ENCODE assay signal across 7 cellular contexts in the genomic region with DNA sequence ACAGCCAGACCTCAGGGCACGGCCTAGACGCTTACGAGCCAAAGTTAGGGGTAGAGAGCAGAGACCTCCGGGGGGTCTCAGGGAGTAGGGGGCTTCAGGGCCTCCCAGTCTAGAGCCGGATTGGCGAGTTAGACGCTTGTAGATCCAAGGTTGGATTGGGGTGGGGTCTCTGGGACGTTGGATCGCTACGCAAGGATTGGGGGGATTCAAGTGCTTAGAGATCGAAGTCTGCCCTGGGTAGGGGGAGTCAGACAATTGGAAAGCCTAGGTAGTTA. TPM values are rescaled to one million over a fixed set of nuclear protein-coding genes. Genes with fewer than 3 reads are reported as not detected.
DNase-seq lines count a peak whose midpoint lies in the region; ATAC-seq, FAIRE-seq and TF ChIP-seq lines count a peak whose summit lies in the region.

No MANE protein-coding gene starts in this region.

- peak overlapping the region; percentile 100 for H4K8ac ChIP-seq in trophoblast cell (ENCODE audit: low read depth, low read length)

- no CpG with 5 or more reads among the region's 11 CpGs for WGBS in trophoblast cell (ENCODE audit: extremely low coverage, insufficient coverage, insufficient read length)

- no peak for FAIRE-seq in HTR-8/SVneo (lab: Jason Lieb, UNC)

- H2AFZ ChIP-seq in trophoblast cell (ENCODE audit: insufficient read depth, low read length, poor library complexity) = peak overlapping the region; percentile 94

- H4K91ac ChIP-seq in trophoblast cell (ENCODE audit: low read depth, low read length) = peak overlapping the region; percentile 94

- DNase-seq in HTR-8/SVneo (ENCODE audit: insufficient read length, low spot score) = peak; percentile 86
- DNase-seq in SK-N-DZ (ENCODE audit: low spot score) = peak; percentile 96
- no peak for DNase-seq in fibroblast of pulmonary artery (ENCODE audit: low read depth)
- no peak for DNase-seq in trophoblast cell
- DNase-seq in cerebellum (ENCODE audit: low spot score) = no peak
- no peak for DNase-seq in SKM-1 (lab: John Stamatoyannopoulos, UW; ENCODE audit: unreplicated experiment)

- peaks cover 2 to 3% of the 10 kb centered on the region in 2 experiments for H3K4me1 ChIP-seq in trophoblast cell (ENCODE audit: control insufficient read depth in 1 of 2, insufficient read depth in 2 of 2, low read length in 2 of 2)

- H3K23ac ChIP-seq in trophoblast cell (ENCODE audit: low read length) = no peak overlapping the region

- no peak for TF ChIP-seq CTCF in fibroblast of pulmonary artery (IDR thresholded peaks at IDR 0.05; ENCODE audit: low read length, missing control alignments)

- peak overlapping the region; percentile 98 for H2AK5ac ChIP-seq in trophoblast cell (ENCODE audit: low read length)

- H4K12ac ChIP-seq in trophoblast cell (ENCODE audit: low read depth, low read length) = peak overlapping the region; percentile 98

- peak overlapping the region; percentile 94 for H3K9ac ChIP-seq in trophoblast cell (ENCODE audit: low read length)

- H3K4me3 ChIP-seq in fibroblast of pulmonary artery (replicated peaks; ENCODE audit: low read depth, low read length) (peak overlapping the region; percentile 97), trophoblast cell (ENCODE audit: low read depth, low read length) (peak overlapping the region; percentile 89)

- no peak for ATAC-seq in HG02885 (IDR thresholded peaks at IDR 0.05; ENCODE audit: poor library complexity, unreplicated experiment)

- peak overlapping the region; percentile 97 for H3K4ac ChIP-seq in trophoblast cell (ENCODE audit: low read depth, low read length)

- peak overlapping the region; percentile 88 for H3K27ac ChIP-seq in trophoblast cell (ENCODE audit: low read depth, low read length)

- peaks cover 25% of the 10 kb centered on the region for H3K79me1 ChIP-seq in trophoblast cell (ENCODE audit: low read length)

- peak overlapping the region; percentile 96 for H3K18ac ChIP-seq in trophoblast cell (ENCODE audit: low read length)

- peak overlapping the region; percentile 5 for H2BK12ac ChIP-seq in trophoblast cell (ENCODE audit: low read length)

- peak overlapping the region; percentile 84 for H3K14ac ChIP-seq in trophoblast cell (ENCODE audit: low read length)

- H3K79me2 ChIP-seq in trophoblast cell (ENCODE audit: control insufficient read depth, insufficient read depth, low read length, poor library complexity) = peaks cover 20% of the 10 kb centered on the region

- H2BK120ac ChIP-seq in trophoblast cell (ENCODE audit: insufficient read depth, low read length, poor library complexity) = peak overlapping the region; percentile 81

- peak overlapping the region; percentile 84 for H3K4me2 ChIP-seq in trophoblast cell (ENCODE audit: low read length)

- H2BK5ac ChIP-seq in trophoblast cell (ENCODE audit: low read depth, low read length, poor library complexity) = peak overlapping the region; percentile 71

- no peaks in the 10 kb centered on the region for H3K9me3 ChIP-seq in trophoblast cell (ENCODE audit: insufficient read depth, low read depth, low read length)

- H3K36me3 ChIP-seq in trophoblast cell (ENCODE audit: control insufficient read depth in 1 of 2, insufficient read depth in 2 of 2, low read length in 2 of 2) = no peaks in the 10 kb centered on the region

- no peaks in the 10 kb centered on the region for H3K27me3 ChIP-seq in trophoblast cell (ENCODE audit: insufficient read depth, low read length)

RNA-seq across cellular contexts. Expression of a gene that starts 0.4 kb away (rescaled TPM):
- polyA plus RNA-seq in SK-N-DZ (2014; cell fraction: cytosol; rRNA removed) = 14.1 and 16.8 TPM in 2 replicates
- 88.4 and 135 TPM in 2 replicates for polyA plus RNA-seq in SK-N-DZ (2014; cell fraction: nucleus; rRNA removed)
- polyA plus RNA-seq in trophoblast cell (2013) = 26.9 and 28.5 TPM in 2 replicates
- total RNA-seq in cerebellum = 47.5 TPM

RNA-seq across cellular contexts. Expression of a gene that starts 41.1 kb away (rescaled TPM):
- polyA plus RNA-seq in SK-N-DZ (2014; cell fraction: cytosol; rRNA removed) = 1.6 and 4.8 TPM in 2 replicates
- polyA plus RNA-seq in SK-N-DZ (2014; cell fraction: nucleus; rRNA removed) = 111 and 125 TPM in 2 replicates
- 11.3 and 12.1 TPM in 2 replicates for polyA plus RNA-seq in trophoblast cell (2013)
- 12.0 TPM for total RNA-seq in cerebellum

Comparison
In these comparisons a context has a peak if more than half of its experiments do, and no peak if none do; other contexts are left out.
1. DNase-seq: peak in HTR-8/SVneo (single experiment) and SK-N-DZ (single experiment); none in fibroblast of pulmonary artery (single experiment), trophoblast cell (0 of 2), cerebellum (single experiment) and SKM-1 (single experiment).